Comparison of ENCODE assay signal across 18 cellular contexts in the genomic region with DNA sequence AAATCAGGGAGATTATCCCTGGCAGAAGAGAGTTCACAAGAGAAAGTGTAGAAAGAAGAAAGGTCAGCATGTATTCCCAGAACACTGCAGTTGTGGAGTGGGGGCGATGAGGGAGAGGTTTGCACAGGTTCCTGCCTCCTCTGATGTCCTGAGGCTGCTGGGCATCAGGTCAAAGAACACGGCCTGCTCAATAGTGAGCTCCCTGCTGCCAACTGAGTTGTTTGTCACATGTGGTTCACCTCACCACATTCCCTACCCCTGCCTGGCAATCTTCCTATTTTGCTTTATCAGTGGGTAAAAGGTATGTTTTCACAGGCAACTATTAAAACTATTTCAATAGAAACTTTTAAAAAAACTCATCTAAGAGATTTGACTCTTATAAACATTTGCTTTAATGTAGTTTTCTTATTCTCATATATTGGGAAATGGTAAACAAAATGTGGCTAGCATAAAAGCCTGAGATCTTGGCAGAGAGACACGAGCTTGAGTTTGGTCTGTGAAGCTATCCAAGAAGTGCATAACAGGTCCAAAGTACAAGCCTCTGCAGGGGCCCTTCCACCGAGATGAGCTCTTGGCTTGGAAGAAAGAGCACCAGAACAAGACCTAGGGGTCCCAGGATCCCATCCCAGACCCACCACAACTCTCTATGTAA.
DNase-seq lines count a peak whose midpoint lies in the region; ATAC-seq, FAIRE-seq and TF ChIP-seq lines count a peak whose summit lies in the region.
"Had no signal": no experiment of that assay in that cellular context is flagged by ENCODE, and none has a peak within 500 bp of the region (broad histone marks: within the 10 kb centered on the region; RNA-seq: fewer than 3 reads in every experiment).

No MANE protein-coding gene starts in this region.

- DNase-seq in LNCaP clone FGC (ENCODE audit: low read depth): peak; percentile 15
- peak in 1 of 2 experiments; percentile 69 for DNase-seq in PC-9
- DNase-seq in renal cortical epithelial cell (ENCODE audit: low read depth): peak; percentile 20
- DNase-seq in epidermal melanocyte (ENCODE audit: insufficient read length, low spot score): no peak
- DNase-seq in HTR-8/SVneo (ENCODE audit: insufficient read length, low spot score): no peak
- DNase-seq in Caco-2: no peak
- DNase-seq: BE2C; CD4-positive, alpha-beta memory T cell; COR-L47; DND-41; GDM1; HCEC 1CT; HFFc6 had no signal

- no peaks in the 10 kb centered on the region for H3K27me3 Mint-ChIP-seq in Caco-2 (ENCODE audit: insufficient read depth, unreplicated experiment)

- peak overlapping the region; percentile 5 to 60 for H3K9ac ChIP-seq in liver (ENCODE audit: low read depth in 1 of 2, low read length in 2 of 2)

- H3K27ac ChIP-seq in PC-9: peak overlapping the region; percentile 16; the same call in 1 of the 2 replicates
- H3K27ac ChIP-seq in liver (ENCODE audit: low read depth in 1 of 2, low read length in 2 of 2): peak overlapping the region; percentile 65 to 79
- H3K27ac ChIP-seq: C4-2B had no signal

- BruUV-seq in PC-9 (replicated peaks; lab: Mats Ljungman, UMichigan) (no TSS peak), Caco-2 (replicated peaks; lab: Mats Ljungman, UMichigan) (no TSS peak)

- H3K27ac Mint-ChIP-seq in Caco-2 (ENCODE audit: unreplicated experiment): no peak overlapping the region
- H3K27ac Mint-ChIP-seq: CD4-positive, alpha-beta memory T cell; HFFc6 had no signal

- H3K4me3 ChIP-seq in LNCaP clone FGC (ENCODE audit: low read depth, low read length) (no peak overlapping the region), PC-9 (no peak overlapping the region), liver (ENCODE audit: low read depth in 1 of 3, low read length in 3 of 3) (no peak overlapping the region), Caco-2 (ENCODE audit: low read depth, low read length) (no peak overlapping the region)

- H4K20me1 ChIP-seq in PC-9 (ENCODE audit: insufficient read depth): no peaks in the 10 kb centered on the region

- H3K4me3 Mint-ChIP-seq in Caco-2 (ENCODE audit: unreplicated experiment): no peak overlapping the region
- H3K4me3 Mint-ChIP-seq: HFFc6 had no signal

- peak overlapping the region; percentile 9; the same call in 1 of the 2 replicates for H2AFZ ChIP-seq in PC-9

- no peaks in the 10 kb centered on the region for H3K79me2 ChIP-seq in PC-9 (ENCODE audit: low read depth)

- H3K4me2 ChIP-seq in PC-9: peak overlapping the region; percentile 15; the same call in 1 of the 2 replicates

- intact Hi-C loops in PC-9 (cut with micrococcal nuclease; ENCODE audit: unreplicated experiment): no loop called here
- intact Hi-C loops in Caco-2 (cut with micrococcal nuclease; ENCODE audit: unreplicated experiment): no loop called here

- H3K27me3 ChIP-seq in PC-9 (ENCODE audit: insufficient read depth, low read depth): no peaks in the 10 kb centered on the region
- no peaks in the 10 kb centered on the region for H3K27me3 ChIP-seq in liver (ENCODE audit: control insufficient read depth in 4 of 4, insufficient read depth in 4 of 4, low read length in 3 of 4)
- H3K27me3 ChIP-seq in Caco-2 (replicated peaks; ENCODE audit: control insufficient read depth, insufficient read depth, low read length): no peaks in the 10 kb centered on the region
- H3K27me3 ChIP-seq: BE2C had no signal

- H3K4me1 Mint-ChIP-seq in Caco-2 (ENCODE audit: low read depth, unreplicated experiment): no peaks in the 10 kb centered on the region
- H3K4me1 Mint-ChIP-seq: CD4-positive, alpha-beta memory T cell had no signal

- H3K9me2 ChIP-seq in PC-9 (ENCODE audit: insufficient read depth): no peaks in the 10 kb centered on the region

- TF ChIP-seq RAD21 in liver (IDR thresholded peaks at IDR 0.05): peak; percentile 43 to 53

- 19% methylated on average over 4 of the region's 4 CpGs for WGBS in liver

- H3K36me3 ChIP-seq in PC-9 (ENCODE audit: low read depth): no peaks in the 10 kb centered on the region
- no peaks in the 10 kb centered on the region for H3K36me3 ChIP-seq in liver (ENCODE audit: control insufficient read depth in 4 of 4, insufficient read depth in 3 of 4, low read depth in 1 of 4, low read length in 3 of 4)
- H3K36me3 ChIP-seq in Caco-2 (ENCODE audit: control insufficient read depth, insufficient read depth, low read length): no peaks in the 10 kb centered on the region
- H3K36me3 ChIP-seq: BE2C had no signal

- H3K4me1 ChIP-seq in PC-9 (replicated peaks; ENCODE audit: insufficient read depth) (peaks cover 14% of the 10 kb centered on the region), liver (ENCODE audit: control insufficient read depth in 4 of 4, insufficient read depth in 4 of 4, low read length in 3 of 4) (peaks cover 10 to 51% (median 43%) of the 10 kb centered on the region in 4 donors), Caco-2 (no peaks in the 10 kb centered on the region)
- H3K4me1 ChIP-seq: BE2C had no signal

- H3K9me3 ChIP-seq in PC-9 (ENCODE audit: insufficient read depth, low read depth): peaks cover 9% of the 10 kb centered on the region
- peaks cover 0 to 5% (median under 1%) of the 10 kb centered on the region in 4 donors for H3K9me3 ChIP-seq in liver (ENCODE audit: control insufficient read depth in 4 of 4, low read length in 3 of 4)
- 0 out of 2 replicates have a peak, but pooled peaks cover 4% of the 10 kb centered on the region for H3K9me3 ChIP-seq in Caco-2
- H3K9me3 ChIP-seq: BE2C had no signal

- no peak for FAIRE-seq in HTR-8/SVneo (lab: Jason Lieb, UNC)
- FAIRE-seq: A204.1, GM12892 had no signal

- CTCF ChIA-PET in PC-9 (lab: Charles Lee): no interaction called here
- CTCF ChIA-PET in Caco-2 (lab: Charles Lee): no interaction called here

- TF ChIP-seq CTCF in LNCaP clone FGC (IDR thresholded peaks at IDR 0.05; ENCODE audit: control insufficient read depth, extremely low read depth, insufficient read depth) (no peak), PC-9 (conservative IDR thresholded peaks at IDR 0.05) (no peak), liver (IDR thresholded peaks at IDR 0.05; ENCODE audit: low read depth, low read length, missing input control) (no peak), Caco-2 (IDR thresholded peaks at IDR 0.05; ENCODE audit: insufficient read depth in 1 of 2, low read depth in 1 of 2, low read length in 1 of 2, severe bottlenecking in 1 of 2, unreplicated experiment in 1 of 2) (no peak)

- POLR2A ChIA-PET in PC-9 (lab: Charles Lee; ENCODE audit: unreplicated experiment) (no interaction called here), Caco-2 (lab: Charles Lee) (no interaction called here)

- no peaks in the 10 kb centered on the region for H3F3A ChIP-seq in PC-9 (ENCODE audit: insufficient read depth, low read depth)

- no peak for ATAC-seq in GM21423 (IDR thresholded peaks at IDR 0.05; ENCODE audit: unreplicated experiment)

- H3K36me3 Mint-ChIP-seq in Caco-2 (ENCODE audit: insufficient read depth, unreplicated experiment): no peaks in the 10 kb centered on the region
- H3K36me3 Mint-ChIP-seq: CD4-positive, alpha-beta memory T cell had no signal

- peaks cover 35% of the 10 kb centered on the region for H3K9me3 Mint-ChIP-seq in Caco-2 (ENCODE audit: unreplicated experiment)

TF ChIP-seq in liver, 16 proteins besides CTCF, POLR2A, EP300 and RAD21 (continues in another document):
- TF ChIP-seq HNF4G (IDR thresholded peaks at IDR 0.05) (peak; percentile 6), EGR1 (IDR thresholded peaks at IDR 0.05; ENCODE audit: low read depth in 2 of 2) (peak in 1 of 2 donors; percentile 39), RXRA (IDR thresholded peaks at IDR 0.05) (peak; percentile 94), GABPA (IDR thresholded peaks at IDR 0.05 in 1 of 2, conservative IDR thresholded peaks at IDR 0.05 in 1 of 2) (peak in 1 of 2 donors; percentile 53), NR2F2 (IDR thresholded peaks at IDR 0.05) (no peak), YY1 (IDR thresholded peaks at IDR 0.05) (peak; percentile 43), HNF4A (conservative IDR thresholded peaks at IDR 0.05) (peak; percentile 85 to 90), FOXA2 (IDR thresholded peaks at IDR 0.05) (peak; percentile 17), ZBTB33 (IDR thresholded peaks at IDR 0.05) (peak; percentile 48), TAF1 (conservative IDR thresholded peaks at IDR 0.05) (peak; percentile 24), JUND (IDR thresholded peaks at IDR 0.05) (peak; percentile 13 to 68), SP1 (IDR thresholded peaks at IDR 0.05) (peak; percentile 95)
- TF ChIP-seq, protein P1, sequence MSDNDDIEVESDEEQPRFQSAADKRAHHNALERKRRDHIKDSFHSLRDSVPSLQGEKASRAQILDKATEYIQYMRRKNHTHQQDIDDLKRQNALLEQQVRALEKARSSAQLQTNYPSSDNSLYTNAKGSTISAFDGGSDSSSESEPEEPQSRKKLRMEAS (IDR thresholded peaks at IDR 0.05): peak; percentile 91
- TF ChIP-seq, protein P2, sequence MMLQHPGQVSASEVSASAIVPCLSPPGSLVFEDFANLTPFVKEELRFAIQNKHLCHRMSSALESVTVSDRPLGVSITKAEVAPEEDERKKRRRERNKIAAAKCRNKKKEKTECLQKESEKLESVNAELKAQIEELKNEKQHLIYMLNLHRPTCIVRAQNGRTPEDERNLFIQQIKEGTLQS (IDR thresholded peaks at IDR 0.05): no peak

Comparison
In these comparisons a context has a peak if more than half of its experiments do, and no peak if none do; other contexts are left out.
1. DNase-seq: peak in LNCaP clone FGC (single experiment) and renal cortical epithelial cell (single experiment); none in epidermal melanocyte (single experiment), HTR-8/SVneo (single experiment) and Caco-2 (0 of 2).